22 cellular contexts compared by ENCODE assay signal in the genomic region with DNA sequence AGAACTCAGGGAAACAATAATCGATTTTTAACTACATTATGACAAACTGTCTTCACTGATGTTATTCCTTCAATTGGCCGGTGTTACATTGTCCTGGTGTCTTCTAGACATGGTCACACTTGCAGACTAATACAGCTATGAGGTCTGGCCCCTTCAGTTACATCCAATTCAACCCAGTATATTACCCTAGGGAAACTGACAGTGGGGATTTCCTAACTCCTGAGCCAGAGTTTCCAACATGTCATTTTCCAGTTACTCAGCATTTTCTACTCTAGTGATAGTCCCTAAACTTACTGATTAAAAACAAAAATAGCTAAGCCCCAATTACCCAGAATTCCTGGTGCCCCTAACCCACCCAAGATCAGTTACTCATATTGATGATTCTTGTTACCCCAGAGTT. TPM values are rescaled to one million over a fixed set of nuclear protein-coding genes. Genes with fewer than 3 reads are reported as not detected.
DNase-seq lines count a peak whose midpoint lies in the region; ATAC-seq, FAIRE-seq and TF ChIP-seq lines count a peak whose summit lies in the region.
"Had no signal": no experiment of that assay in that cellular context is flagged by ENCODE, and none has a peak within 500 bp of the region (broad histone marks: within the 10 kb centered on the region; RNA-seq: fewer than 3 reads in every experiment).

No MANE protein-coding gene starts in this region.

- no peak for FAIRE-seq in K562 (lab: Jason Lieb, UNC)
- FAIRE-seq: GM12892, RCC 7860 had no signal

- no peak for DNase-seq in activated CD8-positive, alpha-beta memory T cell treated with anti-CD3 and anti-CD28 coated beads, Interleukin-2, amount 10 ng/mL, durations not matched to agents 7 days and 5 days
- no peak for DNase-seq in activated CD8-positive, alpha-beta memory T cell treated with anti-CD3 and anti-CD28 coated beads, Interleukin-2, amount 50 U/mL, for 4 hours
- DNase-seq in Caki2 (ENCODE audit: low read depth) (peak; percentile 19), K562 (ENCODE audit: extremely low read depth in 1 of 4, low spot score in 3 of 4) (no peak), cardiac septum (ENCODE audit: low spot score) (no peak), NCI-H82 treated with DMSO at 0.1 percent for 48 hours (lab: John Stamatoyannopoulos, UW; ENCODE audit: unreplicated experiment) (no peak)
- no peak for DNase-seq in activated CD8-positive, alpha-beta T cell treated with anti-CD3 and anti-CD28 coated beads, Interleukin-2, amount 10 ng/mL, durations not matched to agents 7 days and 5 days
- DNase-seq: C1 segment of cervical spinal cord, GM23248, HCEC 1CT, IMR-90, NCI-H1105 treated with DMSO at 0.1 percent for 48 hours, NCI-H1694 treated with DMSO at 0.1 percent for 48 hours, NCI-H2107, NCI-H226, NCI-H524 treated with DMSO at 0.1 percent for 48 hours had no signal

- TF ChIP-seq RAD21 in K562 (CRISPR knock-in tag; conservative IDR thresholded peaks at IDR 0.05 in 1 of 2, IDR thresholded peaks at IDR 0.05 in 1 of 2), result no peak

- no peak for TF ChIP-seq POLR2A in K562 (conservative IDR thresholded peaks at IDR 0.05)

- intact Hi-C loops in K562 (cut with micrococcal nuclease) (no loop called here), cardiac septum (cut with DNase I) (no loop called here)

- no peak overlapping the region for H3K4me3 Mint-ChIP-seq in activated CD8-positive, alpha-beta memory T cell treated with anti-CD3 and anti-CD28 coated beads, Interleukin-2, amount 10 ng/mL, durations not matched to agents 7 days and 5 days
- no peak overlapping the region for H3K4me3 Mint-ChIP-seq in activated CD8-positive, alpha-beta T cell treated with anti-CD3 and anti-CD28 coated beads, Interleukin-2, amount 10 ng/mL, durations not matched to agents 7 days and 5 days

- H3K36me3 Mint-ChIP-seq in activated CD8-positive, alpha-beta memory T cell treated with anti-CD3 and anti-CD28 coated beads, Interleukin-2, amount 10 ng/mL, durations not matched to agents 7 days and 5 days, result peaks cover 42% of the 10 kb centered on the region
- H3K36me3 Mint-ChIP-seq in activated CD8-positive, alpha-beta T cell treated with anti-CD3 and anti-CD28 coated beads, Interleukin-2, amount 10 ng/mL, durations not matched to agents 7 days and 5 days (ENCODE audit: low read depth), result peaks cover 25% of the 10 kb centered on the region

- no TSS peak for BruUV-seq in K562 (replicated peaks; lab: Mats Ljungman, UMichigan)

- in situ Hi-C loops in Caki2 (cut with HindIII; ENCODE audit: low pct_unique_long_range_greater_than_20kb, low sequenced_read_pairs) (no loop called here), K562 (cut with MboI) (no loop called here)

- peaks cover 2% of the 10 kb centered on the region for H3K9me3 Mint-ChIP-seq in activated CD8-positive, alpha-beta memory T cell treated with anti-CD3 and anti-CD28 coated beads, Interleukin-2, amount 10 ng/mL, durations not matched to agents 7 days and 5 days (ENCODE audit: low read depth)
- peaks cover 21% of the 10 kb centered on the region for H3K9me3 Mint-ChIP-seq in activated CD8-positive, alpha-beta T cell treated with anti-CD3 and anti-CD28 coated beads, Interleukin-2, amount 10 ng/mL, durations not matched to agents 7 days and 5 days (ENCODE audit: insufficient read depth)

- CTCF ChIA-PET in activated CD8-positive, alpha-beta memory T cell treated with anti-CD3 and anti-CD28 coated beads, Interleukin-2, amount 10 ng/mL, durations not matched to agents 7 days and 5 days (lab: Charles Lee), result interaction anchor here (1.2 to 1.4 kb wide), 2 partner anchors 18 to 98 kb away, joined by 3 to 4 read pairs; no protein-coding TSS in a partner anchor
- CTCF ChIA-PET in activated CD8-positive, alpha-beta T cell treated with anti-CD3 and anti-CD28 coated beads, Interleukin-2, amount 10 ng/mL, durations not matched to agents 7 days and 5 days (lab: Charles Lee), result interaction anchor here (1.1 to 1.5 kb wide), 3 partner anchors 18 to 25 kb away, joined by 3 to 8 read pairs (median 3); a partner anchor contains a TSS
- CTCF ChIA-PET in K562 (lab: Yijun Ruan, JAX; ENCODE audit: low intra/inter-chr PET ratio), result no interaction called here

- no peak overlapping the region for H3K4me3 ChIP-seq in K562
- H3K4me3 ChIP-seq: GM23248 had no signal

- POLR2A ChIA-PET in activated CD8-positive, alpha-beta T cell treated with anti-CD3 and anti-CD28 coated beads, Interleukin-2, amount 10 ng/mL, durations not matched to agents 7 days and 5 days (lab: Charles Lee), result no interaction called here
- POLR2A ChIA-PET in K562 (lab: Yijun Ruan, JAX), result no interaction called here

- no peak overlapping the region for H3K27ac Mint-ChIP-seq in activated CD8-positive, alpha-beta memory T cell treated with anti-CD3 and anti-CD28 coated beads, Interleukin-2, amount 10 ng/mL, durations not matched to agents 7 days and 5 days
- peak overlapping the region; percentile 87 for H3K27ac Mint-ChIP-seq in activated CD8-positive, alpha-beta T cell treated with anti-CD3 and anti-CD28 coated beads, Interleukin-2, amount 10 ng/mL, durations not matched to agents 7 days and 5 days

- no peak for TF ChIP-seq EP300 in K562 (IDR thresholded peaks at IDR 0.05; ENCODE audit: low read length)

- no peaks in the 10 kb centered on the region for H3K4me1 ChIP-seq in K562 (replicated peaks in 1 of 2; ENCODE audit: control insufficient read depth in 2 of 2, insufficient read depth in 2 of 2, low read length in 2 of 2)

- peak; percentile 41 for ATAC-seq in activated CD8-positive, alpha-beta memory T cell treated with anti-CD3 and anti-CD28 coated beads, Interleukin-2, amount 10 ng/mL, durations not matched to agents 7 days and 5 days
- ATAC-seq in activated CD8-positive, alpha-beta T cell treated with anti-CD3 and anti-CD28 coated beads, Interleukin-2, amount 10 ng/mL, durations not matched to agents 7 days and 5 days, result no peak
- no peak for ATAC-seq in K562

- no peak for TF ChIP-seq CTCF in K562 (IDR thresholded peaks at IDR 0.05 in 2 of 3, conservative IDR thresholded peaks at IDR 0.05 in 1 of 3; ENCODE audit: insufficient read depth in 2 of 3, low read depth in 1 of 3, low read length in 3 of 3)

- H3K9ac ChIP-seq in K562 (ENCODE audit: insufficient read depth in 1 of 2, low read depth in 2 of 2, low read length in 2 of 2), result no peak overlapping the region
- H3K9ac ChIP-seq: GM23248 had no signal

- no peak overlapping the region for H3K27ac ChIP-seq in K562 (ENCODE audit: extremely low read depth, low read depth, low read length)
- H3K27ac ChIP-seq: GM23248 had no signal

- H3K9me3 ChIP-seq in K562 (replicated peaks; ENCODE audit: control insufficient read depth, insufficient read depth, low read depth, low read length), result no peaks in the 10 kb centered on the region

- H4K20me1 ChIP-seq in K562 (replicated peaks; ENCODE audit: control insufficient read depth, insufficient read depth, low read length), result no peaks in the 10 kb centered on the region

- H3K27me3 Mint-ChIP-seq in activated CD8-positive, alpha-beta memory T cell treated with anti-CD3 and anti-CD28 coated beads, Interleukin-2, amount 10 ng/mL, durations not matched to agents 7 days and 5 days, result no peaks in the 10 kb centered on the region
- H3K27me3 Mint-ChIP-seq in activated CD8-positive, alpha-beta T cell treated with anti-CD3 and anti-CD28 coated beads, Interleukin-2, amount 10 ng/mL, durations not matched to agents 7 days and 5 days (ENCODE audit: low read depth), result no peaks in the 10 kb centered on the region

- no peaks in the 10 kb centered on the region for H3K9me1 ChIP-seq in K562 (ENCODE audit: control insufficient read depth, insufficient read depth, low read length)

- no peaks in the 10 kb centered on the region for H3K79me2 ChIP-seq in K562 (ENCODE audit: control insufficient read depth, insufficient read depth, low read length)

- no peaks in the 10 kb centered on the region for H3K36me3 ChIP-seq in K562 (ENCODE audit: control insufficient read depth, insufficient read depth, low read length)

- 0% methylated on average over 2 of the region's 2 CpGs for WGBS in K562 (ENCODE audit: insufficient coverage, low coverage, missing lambda C conversion rate)

- H2AFZ ChIP-seq in K562 (ENCODE audit: low read depth, low read length), result no peak overlapping the region
- H2AFZ ChIP-seq: GM23248 had no signal

- H3K27me3 ChIP-seq in K562 (ENCODE audit: control insufficient read depth in 2 of 2, insufficient read depth in 2 of 2, low read length in 2 of 2), result no peaks in the 10 kb centered on the region; a peak in 1 of 5 replicates

- no peak overlapping the region for H3K4me2 ChIP-seq in K562 (ENCODE audit: insufficient read depth, low read length)

- peaks cover 49% of the 10 kb centered on the region for H3K4me1 Mint-ChIP-seq in activated CD8-positive, alpha-beta memory T cell treated with anti-CD3 and anti-CD28 coated beads, Interleukin-2, amount 10 ng/mL, durations not matched to agents 7 days and 5 days
- H3K4me1 Mint-ChIP-seq in activated CD8-positive, alpha-beta T cell treated with anti-CD3 and anti-CD28 coated beads, Interleukin-2, amount 10 ng/mL, durations not matched to agents 7 days and 5 days (ENCODE audit: low read depth), result peaks cover 52% of the 10 kb centered on the region

TF ChIP-seq in K562, 482 proteins besides CTCF, POLR2A, EP300 and RAD21 (continues in another document):
- TF ChIP-seq ZNF316 (IDR thresholded peaks at IDR 0.05), result peak; percentile 51

RNA-seq across cellular contexts. Expression of a gene that starts 21.1 kb away (rescaled TPM):
- total RNA-seq in activated CD8-positive, alpha-beta memory T cell treated with anti-CD3 and anti-CD28 coated beads, Interleukin-2, amount 10 ng/mL, durations not matched to agents 7 days and 5 days, result 100 to 1,000 TPM in 1 of 2 experiments, 10 to 100 TPM in 1; 25.7 to 117 TPM
- total RNA-seq in Caki2 (2014; rRNA removed; shearing (Covaris generic); ENCODE audit: low replicate concordance), result not detected in 2 replicates
- total RNA-seq in activated CD8-positive, alpha-beta T cell treated with anti-CD3 and anti-CD28 coated beads, Interleukin-2, amount 10 ng/mL, durations not matched to agents 7 days and 5 days, result 1 to 10 TPM; 3.1 to 5.0 TPM
- not detected in 2 replicates for total RNA-seq in K562 (2011; cell fraction: chromatin; rRNA removed; ENCODE audit: low replicate concordance)
- total RNA-seq in K562 (2011; cell fraction: nucleolus; rRNA removed), result not detected in 2 replicates
- total RNA-seq in K562 (2011; cell fraction: nucleoplasm; rRNA removed), result not detected in 2 replicates
- not detected in 2 replicates for total RNA-seq in K562 (2014; rRNA removed)
- total RNA-seq in K562 (2014; rRNA removed; fragmentation: Illumina TruSeq; extraction: Trizol), result not detected in 2 replicates
- not detected in 2 replicates for total RNA-seq in K562 (2015; rRNA removed; fragmentation: Illumina TruSeq; extraction: Trizol)
- 0.29 and 0.38 TPM in 2 replicates for total RNA-seq in K562 (2021)
- polyA plus RNA-seq in K562 (2011; rRNA removed), result not detected in 2 replicates
- polyA plus RNA-seq in K562 (2011; cell fraction: cytosol; rRNA removed), result not detected in 2 replicates
- not detected in 2 replicates for polyA plus RNA-seq in K562 (2011; cell fraction: nucleus; rRNA removed)
- not detected in 2 replicates for polyA plus RNA-seq in K562 (2012)
- not detected in 2 replicates for polyA plus RNA-seq in K562 (2014; fragmentation: Illumina TruSeq; extraction: Trizol)
- polyA plus RNA-seq in K562 (2014; fragmentation: Nextera tagmentation; extraction: Ambion mirVana), result not detected
- not detected in 2 replicates for polyA plus RNA-seq in K562 (2014; rRNA removed)
- not detected in 2 replicates for polyA minus RNA-seq in K562 (2011; rRNA and poly(A)+ RNA removed)
- polyA minus RNA-seq in K562 (2011; cell fraction: cytosol; rRNA and poly(A)+ RNA removed), result not detected in 2 replicates
- not detected in 2 replicates for polyA minus RNA-seq in K562 (2011; cell fraction: nucleus; rRNA and poly(A)+ RNA removed)
- total RNA-seq in cardiac septum, result not detected
- total RNA-seq: A673, Daoy, GM23248, HT-29, IMR-90, LHCN-M2 had no signal
- polyA plus RNA-seq: GM23248, IMR-90 had no signal

Comparison
In these comparisons a context has a peak if more than half of its experiments do, and no peak if none do; other contexts are left out.
1. RNA of a gene that starts 21.1 kb away (total RNA-seq): 25.7 to 117 TPM in activated CD8-positive, alpha-beta memory T cell treated with anti-CD3 and anti-CD28 coated beads, Interleukin-2, amount 10 ng/mL, durations not matched to agents 7 days and 5 days; 3.1 to 5.0 TPM in activated CD8-positive, alpha-beta T cell treated with anti-CD3 and anti-CD28 coated beads, Interleukin-2, amount 10 ng/mL, durations not matched to agents 7 days and 5 days, not detected in Caki2, 0.29 to 0.38 TPM in K562 and not detected in cardiac septum (single experiment); every median in the first group is over 4 times any median in the second.